ENCODE assay signal across 9 cellular contexts in genomic region chr12:6958609-6959375, GRCh38. TPM values are rescaled to one million over a fixed set of nuclear protein-coding genes. Genes with fewer than 3 reads are reported as not detected.
A peak's percentile ranks its signal among the peaks of the same experiment; 100 is the strongest.
DNase-seq lines count a peak whose midpoint lies in the region; ATAC-seq and TF ChIP-seq lines count a peak whose summit lies in the region.
"Had no signal": no experiment of that assay in that cellular context is flagged by ENCODE, and none has a peak within 500 bp of the region (broad histone marks: within the 10 kb centered on the region; RNA-seq: fewer than 3 reads in every experiment).

No MANE protein-coding gene starts in this region.

- peak; percentile 49 for ATAC-seq in GM18502 (IDR thresholded peaks at IDR 0.05; ENCODE audit: poor library complexity, unreplicated experiment)
- peak; percentile 43 for ATAC-seq in HG02763 (IDR thresholded peaks at IDR 0.05; ENCODE audit: unreplicated experiment)
- peak; percentile 78 to 81 for ATAC-seq in naive B cell (ENCODE audit: low read depth in 2 of 2)

- POLR2A ChIA-PET in RWPE1 (lab: Yijun Ruan, JAX; ENCODE audit: low non-redundant PET) = interaction anchor here (1.3 kb wide), 1 partner anchor 12 kb away, joined by 5 read pairs; no protein-coding TSS in a partner anchor

- CTCF ChIA-PET in RWPE1 (lab: Yijun Ruan, JAX) = interaction anchor here (0.5 to 1.3 kb wide), 2 partner anchors 14 to 60 kb away, joined by 4 to 5 read pairs; partner anchors contain the start of gene LPCAT3
- CTCF ChIA-PET in activated naive CD4-positive, alpha-beta T cell treated with anti-CD3 and anti-CD28 coated beads, Interleukin-2, amount 10 ng/mL, durations not matched to agents 7 days and 5 days (lab: Charles Lee) = interaction anchor here (0.7 to 12.3 kb wide), 5 partner anchors 13 to 154 kb away, joined by 3 to 491 read pairs (median 3); partner anchors contain the start of genes C12orf57, LPCAT3, PTPN6 and RNU7-1

- DNase-seq in RWPE1 (ENCODE audit: low spot score) = no peak
- DNase-seq in activated naive CD4-positive, alpha-beta T cell treated with anti-CD3 and anti-CD28 coated beads, Interleukin-2, amount 10 ng/mL, durations not matched to agents 7 days and 5 days = peak; percentile 80
- peak; percentile 89 for DNase-seq in naive B cell
- DNase-seq in NCI-H226 = no peak
- no peak for DNase-seq in type B pancreatic cell (ENCODE audit: extremely low spot score, unreplicated experiment)
- DNase-seq in inferior parietal cortex (ENCODE audit: extremely low spot score) = no peak

- H3K27ac Mint-ChIP-seq in activated naive CD4-positive, alpha-beta T cell treated with anti-CD3 and anti-CD28 coated beads, Interleukin-2, amount 10 ng/mL, durations not matched to agents 7 days and 5 days = peak overlapping the region; percentile 99
- H3K27ac Mint-ChIP-seq in naive B cell (peak overlapping the region; percentile 98 to 100 (median 99)), type B pancreatic cell (no peak overlapping the region)

- peaks cover 75% of the 10 kb centered on the region for H3K36me3 Mint-ChIP-seq in activated naive CD4-positive, alpha-beta T cell treated with anti-CD3 and anti-CD28 coated beads, Interleukin-2, amount 10 ng/mL, durations not matched to agents 7 days and 5 days
- H3K36me3 Mint-ChIP-seq in naive B cell = peaks cover 21 to 63% of the 10 kb centered on the region in 2 donors
- H3K36me3 Mint-ChIP-seq in type B pancreatic cell = no peaks in the 10 kb centered on the region

- TF ChIP-seq CTCF in RWPE1 (conservative IDR thresholded peaks at IDR 0.05; ENCODE audit: low read depth) (no peak), type B pancreatic cell (conservative IDR thresholded peaks at IDR 0.05) (no peak)

- H3K4me1 Mint-ChIP-seq in activated naive CD4-positive, alpha-beta T cell treated with anti-CD3 and anti-CD28 coated beads, Interleukin-2, amount 10 ng/mL, durations not matched to agents 7 days and 5 days = peaks cover 90% of the 10 kb centered on the region
- H3K4me1 Mint-ChIP-seq in naive B cell (peaks cover 79 to 93% (median 88%) of the 10 kb centered on the region in 3 donors), type B pancreatic cell (ENCODE audit: unreplicated experiment) (peaks cover 14% of the 10 kb centered on the region)

- no peaks in the 10 kb centered on the region for H3K9me3 Mint-ChIP-seq in activated naive CD4-positive, alpha-beta T cell treated with anti-CD3 and anti-CD28 coated beads, Interleukin-2, amount 10 ng/mL, durations not matched to agents 7 days and 5 days
- H3K9me3 Mint-ChIP-seq in naive B cell = no peaks in the 10 kb centered on the region
- no peaks in the 10 kb centered on the region for H3K9me3 Mint-ChIP-seq in type B pancreatic cell

- H3K4me3 Mint-ChIP-seq in activated naive CD4-positive, alpha-beta T cell treated with anti-CD3 and anti-CD28 coated beads, Interleukin-2, amount 10 ng/mL, durations not matched to agents 7 days and 5 days = peak overlapping the region; percentile 93
- H3K4me3 Mint-ChIP-seq in naive B cell (peak overlapping the region; percentile 90 to 98 (median 96)), type B pancreatic cell (no peak overlapping the region)

- peaks cover under 1% of the 10 kb centered on the region for H3K27me3 Mint-ChIP-seq in activated naive CD4-positive, alpha-beta T cell treated with anti-CD3 and anti-CD28 coated beads, Interleukin-2, amount 10 ng/mL, durations not matched to agents 7 days and 5 days
- H3K27me3 Mint-ChIP-seq in naive B cell (no peaks in the 10 kb centered on the region), type B pancreatic cell (no peaks in the 10 kb centered on the region)

- H3K27ac ChIP-seq in RWPE1 = peak overlapping the region; percentile 66

RNA-seq across cellular contexts. Expression of gene PTPN6, which starts 7.6 kb away (rescaled TPM):
- polyA plus RNA-seq in naive B cell (ENCODE audit: low read depth in 6 of 6) = 1,000 to 10,000 TPM in 1 of 6 donors, 100 to 1,000 TPM in 5; 398 to 1,059 (median 612) TPM
- 15.6 and 61.0 TPM in 2 replicates for total RNA-seq in type B pancreatic cell (ENCODE audit: low replicate concordance)
- total RNA-seq: fibroblast of lung had no signal

RNA-seq across cellular contexts. Expression of gene PHB2, which starts 11.7 kb away (rescaled TPM):
- polyA plus RNA-seq in naive B cell (ENCODE audit: low read depth in 6 of 6) = 100 to 1,000 TPM; 107 to 127 (median 114) TPM
- 252 and 377 TPM in 2 replicates for total RNA-seq in type B pancreatic cell (ENCODE audit: low replicate concordance)

RNA-seq across cellular contexts. Expression of gene EMG1, which starts 11.9 kb away (rescaled TPM):
- 10 to 100 TPM; 69.7 to 82.7 (median 80.4) TPM for polyA plus RNA-seq in naive B cell (ENCODE audit: low read depth in 6 of 6)
- total RNA-seq in type B pancreatic cell (ENCODE audit: low replicate concordance) = 46.5 and 108 TPM in 2 replicates

RNA-seq across cellular contexts. Expression of gene C12orf57, which starts 15.0 kb away (rescaled TPM):
- 100 to 1,000 TPM; 126 to 211 (median 194) TPM for polyA plus RNA-seq in naive B cell (ENCODE audit: low read depth in 6 of 6)
- 220 and 275 TPM in 2 replicates for total RNA-seq in type B pancreatic cell (ENCODE audit: low replicate concordance)

RNA-seq across cellular contexts. Expression of gene RNU7-1, which starts 15.2 kb away (rescaled TPM):
- not detected for polyA plus RNA-seq in naive B cell (ENCODE audit: low read depth in 6 of 6)
- not detected in 2 replicates for total RNA-seq in type B pancreatic cell (ENCODE audit: low replicate concordance)
- total RNA-seq: fibroblast of lung had no signal
- polyA plus RNA-seq: fibroblast of lung had no signal

Comparison
In these comparisons a context has a peak if more than half of its experiments do, and no peak if none do; other contexts are left out.
1. DNase-seq: peak in activated naive CD4-positive, alpha-beta T cell treated with anti-CD3 and anti-CD28 coated beads, Interleukin-2, amount 10 ng/mL, durations not matched to agents 7 days and 5 days (single experiment) and naive B cell (single experiment); none in RWPE1 (single experiment), NCI-H226 (single experiment), type B pancreatic cell (single experiment) and inferior parietal cortex (single experiment).
2. Peak in every context shown above with its lines, with median percentiles within 50 percentile points of each other: ATAC-seq.